Comparison of ENCODE assay signal across 8 cellular contexts in the genomic region with DNA sequence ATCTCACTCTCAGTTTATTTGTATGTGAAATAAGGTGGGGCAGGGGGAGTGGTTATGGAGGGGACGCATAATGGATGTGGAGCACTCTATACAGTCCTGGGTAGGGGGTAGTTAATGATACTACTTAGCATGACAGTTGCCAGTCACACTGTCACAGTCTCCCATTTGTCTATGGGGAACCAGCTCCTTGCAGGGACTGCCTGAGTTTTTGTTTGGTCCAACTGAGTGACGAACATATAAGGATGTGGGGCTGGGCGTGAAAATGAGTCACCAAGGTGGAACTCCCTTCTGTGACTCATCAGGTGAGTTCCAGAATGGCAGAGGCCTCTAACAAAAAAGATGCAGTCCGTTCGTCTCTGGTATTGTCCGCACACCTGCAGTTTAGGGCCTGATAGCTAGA.
DNase-seq lines count a peak whose midpoint lies in the region; ATAC-seq and TF ChIP-seq lines count a peak whose summit lies in the region.

No MANE protein-coding gene starts in this region.

- no peak overlapping the region for H2AFZ ChIP-seq in PC-3 (ENCODE audit: low read length)

- DNase-seq in SIG-M5 treated with dmso at 0.1 percent for 504 hours (lab: John Stamatoyannopoulos, UW; ENCODE audit: unreplicated experiment) (peak; percentile 4), SIG-M5 (lab: John Stamatoyannopoulos, UW) (no peak), PC-3 (peak; percentile 71), epithelial cell of esophagus (ENCODE audit: low read depth) (peak; percentile 94), spleen (no peak), testis (no peak)
- peak; percentile 55 for DNase-seq in stimulated activated CD8-positive, alpha-beta memory T cell treated with anti-CD3 and anti-CD28 coated beads, Interleukin-4, amount 100 ng/mL, for 48 hours

- no peaks in the 10 kb centered on the region for H4K20me1 ChIP-seq in PC-3 (ENCODE audit: low read length)

- CTCF ChIA-PET in PC-3 (lab: Charles Lee) = no interaction called here

- no peaks in the 10 kb centered on the region for H3K9me2 ChIP-seq in PC-3 (replicated peaks; ENCODE audit: low read length)

- H3K36me3 ChIP-seq in PC-3 (ENCODE audit: low read depth, low read length) (no peaks in the 10 kb centered on the region), spleen (peaks cover 0 to 94% (median 7%) of the 10 kb centered on the region in 6 donors), testis (ENCODE audit: low read depth, missing control alignments) (no peaks in the 10 kb centered on the region)

- 74 to 83% (median 79%) methylated on average over 6 of the region's 6 CpGs for WGBS in spleen, 5 donors
- WGBS in testis, 2 donors = 84 to 90% methylated on average over 6 of the region's 6 CpGs

- H3K4me1 ChIP-seq in PC-3 (ENCODE audit: insufficient read depth, low read length) (no peaks in the 10 kb centered on the region), spleen (no peaks in the 10 kb centered on the region), testis (no peaks in the 10 kb centered on the region)

- TF ChIP-seq CTCF in PC-3 (conservative IDR thresholded peaks at IDR 0.05; ENCODE audit: low read depth, low read length) (no peak), epithelial cell of esophagus (IDR thresholded peaks at IDR 0.05; ENCODE audit: insufficient read depth, low read depth, low read length, missing control alignments) (no peak), spleen (IDR thresholded peaks at IDR 0.05 in 8 of 11, conservative IDR thresholded peaks at IDR 0.05 in 3 of 11) (no peak), testis (IDR thresholded peaks at IDR 0.05) (no peak)

- H3K4me3 ChIP-seq in PC-3 (ENCODE audit: low read length) = no peak overlapping the region
- H3K4me3 ChIP-seq in epithelial cell of esophagus (ENCODE audit: low read length) = no peak overlapping the region
- H3K4me3 ChIP-seq in spleen = no peak overlapping the region
- no peak overlapping the region for H3K4me3 ChIP-seq in testis

- TF ChIP-seq POLR2A in spleen (IDR thresholded peaks at IDR 0.05) (no peak), testis (IDR thresholded peaks at IDR 0.05) (no peak)

- intact Hi-C loops in PC-3 (cut with micrococcal nuclease) = no loop called here
- intact Hi-C loops in spleen (cut with DNase I; ENCODE audit: low total_unique reads) = no loop called here
- intact Hi-C loops in testis (cut with DNase I; ENCODE audit: low total_unique reads) = no loop called here

- H3K27ac ChIP-seq in PC-3 (ENCODE audit: low read length) = no peak overlapping the region
- no peak overlapping the region for H3K27ac ChIP-seq in spleen
- no peak overlapping the region for H3K27ac ChIP-seq in testis

- no TSS peak for BruUV-seq in PC-3 (replicated peaks; lab: Mats Ljungman, UMichigan)

- H3K9me3 ChIP-seq in PC-3 (ENCODE audit: low read length) (no peaks in the 10 kb centered on the region), spleen (no peaks in the 10 kb centered on the region), testis (no peaks in the 10 kb centered on the region)

- H3K27me3 ChIP-seq in PC-3 (ENCODE audit: low read length) (no peaks in the 10 kb centered on the region), spleen (replicated peaks in 1 of 7) (no peaks in the 10 kb centered on the region), testis (no peaks in the 10 kb centered on the region)

- no peaks in the 10 kb centered on the region for H3F3A ChIP-seq in PC-3 (ENCODE audit: low read length, unreplicated experiment)

- peak; percentile 27; the same call in 1 of the 2 replicates for ATAC-seq in PC-3
- no peak for ATAC-seq in HG03571 (IDR thresholded peaks at IDR 0.05; ENCODE audit: unreplicated experiment)

- no peak overlapping the region for H3K9ac ChIP-seq in PC-3 (ENCODE audit: low read length)

- POLR2A ChIA-PET in PC-3 (lab: Charles Lee; ENCODE audit: unreplicated experiment) = no interaction called here

- no peaks in the 10 kb centered on the region for H3K79me2 ChIP-seq in PC-3 (ENCODE audit: low read length)

- no peak overlapping the region for H3K4me2 ChIP-seq in PC-3 (ENCODE audit: low read length)

Comparison
In these comparisons a context has a peak if more than half of its experiments do, and no peak if none do; other contexts are left out.
1. DNase-seq: peak in SIG-M5 treated with dmso at 0.1 percent for 504 hours (single experiment), PC-3 (single experiment), epithelial cell of esophagus (single experiment) and stimulated activated CD8-positive, alpha-beta memory T cell treated with anti-CD3 and anti-CD28 coated beads, Interleukin-4, amount 100 ng/mL, for 48 hours (single experiment); none in SIG-M5 (single experiment), spleen (single experiment) and testis (single experiment).